In the genomic region with DNA sequence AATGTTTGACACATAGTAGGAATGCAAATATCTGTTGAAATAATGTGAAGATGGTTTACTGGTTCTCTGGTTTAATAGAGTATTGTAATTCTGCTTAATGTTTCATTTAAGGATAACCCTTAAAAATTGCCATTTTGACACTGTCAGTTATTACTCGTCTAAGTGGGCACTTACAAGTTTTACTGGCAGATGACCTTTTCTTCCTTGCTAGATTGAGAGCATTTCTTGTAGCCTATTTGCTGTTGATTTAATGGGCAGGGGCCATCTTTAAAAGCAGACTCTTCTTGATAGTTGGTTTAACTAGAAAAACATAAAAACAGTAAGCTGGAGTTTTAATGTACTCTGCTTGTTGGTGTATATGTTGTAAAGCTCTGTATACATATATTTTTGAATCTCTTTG, we compare ENCODE assay signal across 9 cellular contexts. TPM values are rescaled to one million over a fixed set of nuclear protein-coding genes. Genes with fewer than 3 reads are reported as not detected.
DNase-seq lines count a peak whose midpoint lies in the region; ATAC-seq and TF ChIP-seq lines count a peak whose summit lies in the region.
"Had no signal": no experiment of that assay in that cellular context is flagged by ENCODE, and none has a peak within 500 bp of the region (broad histone marks: within the 10 kb centered on the region; RNA-seq: fewer than 3 reads in every experiment).

No MANE protein-coding gene starts in this region.

- H3K27ac Mint-ChIP-seq in CD14-positive monocyte (no peak overlapping the region), IgD-negative memory B cell (peak overlapping the region in 1 of 3 donors; percentile 92), natural killer cell (peak overlapping the region; percentile 86 to 98)

- H3K4me3 ChIP-seq in breast epithelium: peak overlapping the region; percentile 94 to 98 (median 95)

- ATAC-seq in natural killer cell (no peak), GM21529 (IDR thresholded peaks at IDR 0.05; ENCODE audit: unreplicated experiment) (no peak)

- H3K36me3 ChIP-seq in breast epithelium: no peaks in the 10 kb centered on the region
- H3K36me3 ChIP-seq: neutrophil had no signal

- TF ChIP-seq CTCF in CD14-positive monocyte (IDR thresholded peaks at IDR 0.05): no peak
- TF ChIP-seq CTCF in breast epithelium (IDR thresholded peaks at IDR 0.05): no peak
- TF ChIP-seq CTCF in natural killer cell (IDR thresholded peaks at IDR 0.05): no peak

- H3K4me1 Mint-ChIP-seq in CD14-positive monocyte: peaks cover 21% of the 10 kb centered on the region
- H3K4me1 Mint-ChIP-seq in IgD-negative memory B cell: peaks cover 11 to 15% (median 11%) of the 10 kb centered on the region in 3 donors
- H3K4me1 Mint-ChIP-seq in natural killer cell: peaks cover 34 to 40% of the 10 kb centered on the region in 2 donors

- H3K36me3 Mint-ChIP-seq in CD14-positive monocyte: peaks cover 0 to 6% of the 10 kb centered on the region in 2 donors
- peaks cover 2% of the 10 kb centered on the region for H3K36me3 Mint-ChIP-seq in IgD-negative memory B cell
- H3K36me3 Mint-ChIP-seq in natural killer cell: no peaks in the 10 kb centered on the region

- no peak overlapping the region for H3K27ac ChIP-seq in breast epithelium
- H3K27ac ChIP-seq: neutrophil had no signal

- peaks cover 0 to 15% of the 10 kb centered on the region in 2 donors for H3K4me1 ChIP-seq in breast epithelium

- H3K9me3 ChIP-seq in breast epithelium: no peaks in the 10 kb centered on the region
- H3K9me3 ChIP-seq: neutrophil had no signal

- no peaks in the 10 kb centered on the region for H3K27me3 ChIP-seq in breast epithelium

- intact Hi-C loops in CD14-positive monocyte (cut with micrococcal nuclease) (no loop called here), breast epithelium (cut with DNase I; ENCODE audit: low total_unique reads) (no loop called here), natural killer cell (cut with micrococcal nuclease) (loop anchor here (5.0 kb wide), 1 partner anchor 360 kb away; a partner anchor contains a TSS)

- H3K9me3 Mint-ChIP-seq in CD14-positive monocyte (peaks cover 0 to 5% (median 3%) of the 10 kb centered on the region in 7 donors), IgD-negative memory B cell (no peaks in the 10 kb centered on the region), natural killer cell (no peaks in the 10 kb centered on the region)

- H3K27me3 Mint-ChIP-seq in CD14-positive monocyte (ENCODE audit: low read depth in 3 of 3) (peaks cover 28 to 48% (median 34%) of the 10 kb centered on the region in 3 donors), IgD-negative memory B cell (no peaks in the 10 kb centered on the region), natural killer cell (ENCODE audit: low read depth in 2 of 2) (no peaks in the 10 kb centered on the region)

- no peak for TF ChIP-seq POLR2A in breast epithelium (IDR thresholded peaks at IDR 0.05)

- H3K4me3 Mint-ChIP-seq in CD14-positive monocyte: peak overlapping the region; percentile 97
- H3K4me3 Mint-ChIP-seq in IgD-negative memory B cell: peak overlapping the region; percentile 86 to 99 (median 98)
- peak overlapping the region; percentile 98 for H3K4me3 Mint-ChIP-seq in natural killer cell

- DNase-seq in CD14-positive monocyte (ENCODE audit: low spot score) (no peak), breast epithelium (ENCODE audit: low spot score in 2 of 2) (no peak), natural killer cell (no peak), H4 (ENCODE audit: low spot score) (no peak), T1000 (lab: John Stamatoyannopoulos, UW) (no peak), DMS53 treated with DMSO at 0.1 percent for 48 hours (lab: John Stamatoyannopoulos, UW; ENCODE audit: unreplicated experiment) (no peak)

RNA-seq across cellular contexts. Expression of gene TMEM263, which starts 1.9 kb away (rescaled TPM):
- polyA plus RNA-seq in CD14-positive monocyte: 1 to 10 TPM; 1.7 to 2.0 TPM
- polyA plus RNA-seq in IgD-negative memory B cell: 17.8 TPM
- 10 to 100 TPM; 28.8 to 44.2 (median 37.0) TPM for total RNA-seq in breast epithelium
- total RNA-seq in natural killer cell: 10 to 100 TPM; 24.1 to 37.5 (median 34.4) TPM
- total RNA-seq in H4 (2014; rRNA removed; shearing (Covaris generic)): 56.7 and 65.5 TPM in 2 replicates

RNA-seq across cellular contexts. Expression of gene MTERF2, which starts 29.3 kb away (rescaled TPM):
- polyA plus RNA-seq in CD14-positive monocyte: under 1 TPM; 0.54 to 0.73 TPM
- 1.8 TPM for polyA plus RNA-seq in IgD-negative memory B cell
- total RNA-seq in breast epithelium: 10 to 100 TPM; 13.6 to 32.8 (median 18.0) TPM
- 10 to 100 TPM; 12.5 to 24.0 (median 15.1) TPM for total RNA-seq in natural killer cell
- total RNA-seq in H4 (2014; rRNA removed; shearing (Covaris generic)): 8.7 and 10.5 TPM in 2 replicates

Comparison
In these comparisons a context has a peak if more than half of its experiments do, and no peak if none do; other contexts are left out.
1. H3K27ac Mint-ChIP-seq: peak in natural killer cell (2 of 2); none in CD14-positive monocyte (0 of 7).
2. Peak in every context shown above with its lines, with median percentiles within 50 percentile points of each other: H3K4me3 Mint-ChIP-seq.